ENCODE assay signal across 32 cellular contexts in the genomic region with DNA sequence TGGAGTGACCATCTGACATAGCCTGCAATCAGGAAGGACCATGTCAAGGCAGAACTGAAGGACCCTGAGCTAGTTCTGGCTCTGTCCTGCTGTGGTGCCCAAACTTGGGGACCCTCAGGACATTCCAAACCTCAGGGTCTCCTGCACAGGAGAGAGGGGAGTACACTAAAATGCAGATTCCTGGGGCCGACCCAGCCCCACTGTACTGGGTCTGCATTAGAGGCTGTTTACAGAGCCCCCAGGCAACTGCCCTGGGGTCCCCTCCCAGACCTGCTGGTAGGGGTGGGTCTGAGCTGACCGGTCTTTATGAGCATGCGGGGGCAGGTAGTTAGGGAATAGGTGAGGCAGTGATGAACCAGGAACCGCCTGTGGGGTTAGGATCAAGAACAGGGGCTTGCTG. TPM values are rescaled to one million over a fixed set of nuclear protein-coding genes. Genes with fewer than 3 reads are reported as not detected.
"Had no signal": no experiment of that assay in that cellular context is flagged by ENCODE, and none has a peak within 500 bp of the region (broad histone marks: within the 10 kb centered on the region; RNA-seq: fewer than 3 reads in every experiment).

No MANE protein-coding gene starts in this region.

- H2AFZ ChIP-seq: PC-9 had no signal

- H3K27ac ChIP-seq: KMS-11, PC-9, RWPE1, VCaP had no signal

- H3K9me3 Mint-ChIP-seq: activated CD4-positive, alpha-beta memory T cell treated with anti-CD3 and anti-CD28 coated beads, Interleukin-2, amount 10 ng/mL, durations not matched to agents 7 days and 5 days; activated naive CD4-positive, alpha-beta T cell treated with anti-CD3 and anti-CD28 coated beads, Interleukin-2, amount 50 U/mL, for 24 hours; activated naive CD8-positive, alpha-beta T cell treated with anti-CD3 and anti-CD28 coated beads, Interleukin-2, amount 10 ng/mL, durations not matched to agents 7 days and 5 days; activated T-helper 2 cell treated with anti-CD3 and anti-CD28 coated beads, Interferon-gamma antibody, Interleukin-2, Interleukin-4, amounts not matched to agents 10 μg/mL and 5 μg/mL and 100 μg/mL, durations not matched to agents 14 hours and 24 hours and 36 hours had no signal

- H3K27me3 Mint-ChIP-seq: activated naive CD4-positive, alpha-beta T cell treated with anti-CD3 and anti-CD28 coated beads, Interleukin-2, amount 50 U/mL, for 24 hours; activated T-cell treated with anti-CD3 and anti-CD28 coated beads, Interleukin-2, amount 50 U/mL, for 24 hours had no signal

- H3K4me2 ChIP-seq: KMS-11, PC-9 had no signal

- H3K4me3 ChIP-seq: PC-9 had no signal

- H3K4me3 Mint-ChIP-seq: activated CD4-positive, alpha-beta memory T cell treated with anti-CD3 and anti-CD28 coated beads, Interleukin-2, amount 10 ng/mL, durations not matched to agents 7 days and 5 days; activated naive CD4-positive, alpha-beta T cell treated with anti-CD3 and anti-CD28 coated beads, Interleukin-2, amount 50 U/mL, for 24 hours; activated naive CD8-positive, alpha-beta T cell treated with anti-CD3 and anti-CD28 coated beads, Interleukin-2, amount 10 ng/mL, durations not matched to agents 7 days and 5 days; activated T-cell treated with anti-CD3 and anti-CD28 coated beads, Interleukin-2, amount 50 U/mL, for 24 hours; brain had no signal

- DNase-seq: activated CD4-positive, alpha-beta memory T cell treated with anti-CD3 and anti-CD28 coated beads, Interleukin-2, amount 10 ng/mL, durations not matched to agents 7 days and 5 days; activated CD4-positive, alpha-beta T cell treated with anti-CD3 and anti-CD28 coated beads for 1 hour; activated CD4-positive, alpha-beta T cell treated with anti-CD3 and anti-CD28 coated beads for 48 hours; activated CD4-positive, CD25-positive, alpha-beta regulatory T cell; activated CD8-positive, alpha-beta memory T cell treated with anti-CD3 and anti-CD28 coated beads for 24 hours; activated gamma-delta T cell; activated naive CD4-positive, alpha-beta T cell treated with Interleukin-2 at 50 U/mL for 16 hours; activated T-cell treated with anti-CD3 and anti-CD28 coated beads, Interleukin-2, amount 50 U/mL, for 24 hours; MV-4-11; NCI-H1092; NCI-H1436 treated with DMSO at 0.1 percent for 48 hours; NCI-H1694 treated with DMSO at 0.1 percent for 48 hours; NCI-H2029; NCI-H345; NCI-H510A; NCI-H526; NCI-H748 treated with DMSO at 0.1 percent for 48 hours; NK-92 treated with Interleukin-12 subunit alpha and Interleukin-12 subunit beta, amount 100 ng/mL, for 24 hours; PC-9; SW 1271; T-helper 1 cell; T-helper 2 cell; T-helper 9 cell had no signal

- H3K36me3 Mint-ChIP-seq: activated naive CD4-positive, alpha-beta T cell treated with anti-CD3 and anti-CD28 coated beads, Interleukin-2, amount 50 U/mL, for 24 hours; activated naive CD8-positive, alpha-beta T cell treated with anti-CD3 and anti-CD28 coated beads, Interleukin-2, amount 10 ng/mL, durations not matched to agents 7 days and 5 days; brain had no signal

- H3K27ac Mint-ChIP-seq: activated CD4-positive, alpha-beta memory T cell treated with anti-CD3 and anti-CD28 coated beads, Interleukin-2, amount 10 ng/mL, durations not matched to agents 7 days and 5 days; activated naive CD4-positive, alpha-beta T cell treated with anti-CD3 and anti-CD28 coated beads, Interleukin-2, amount 50 U/mL, for 24 hours; activated naive CD8-positive, alpha-beta T cell treated with anti-CD3 and anti-CD28 coated beads, Interleukin-2, amount 10 ng/mL, durations not matched to agents 7 days and 5 days; activated T-cell treated with anti-CD3 and anti-CD28 coated beads, Interleukin-2, amount 50 U/mL, for 24 hours; activated T-helper 2 cell treated with anti-CD3 and anti-CD28 coated beads, Interferon-gamma antibody, Interleukin-2, Interleukin-4, amounts not matched to agents 10 μg/mL and 5 μg/mL and 100 μg/mL, durations not matched to agents 14 hours and 24 hours and 36 hours; brain had no signal

- H3K4me1 Mint-ChIP-seq: brain had no signal

- H3K9ac ChIP-seq: KMS-11 had no signal

RNA-seq across cellular contexts. Expression of a gene that starts 6.8 kb away (rescaled TPM):
- total RNA-seq: activated CD4-positive, alpha-beta memory T cell treated with anti-CD3 and anti-CD28 coated beads, Interleukin-2, amount 10 ng/mL, durations not matched to agents 7 days and 5 days; activated naive CD8-positive, alpha-beta T cell treated with anti-CD3 and anti-CD28 coated beads, Interleukin-2, amount 10 ng/mL, durations not matched to agents 7 days and 5 days; activated T-helper 2 cell treated with anti-CD3 and anti-CD28 coated beads, Interferon-gamma antibody, Interleukin-2, Interleukin-4, amounts not matched to agents 10 μg/mL and 5 μg/mL and 100 μg/mL, durations not matched to agents 14 hours and 24 hours and 36 hours; LHCN-M2; PC-9; Right ventricle myocardium superior had no signal

RNA-seq across cellular contexts. Expression of a gene that starts 7.3 kb away (rescaled TPM):
- total RNA-seq: LHCN-M2, PC-9 had no signal
